ENCODE assay signal across 14 cellular contexts in genomic region chr17:45935197-45935709, GRCh38. TPM values are rescaled to one million over a fixed set of nuclear protein-coding genes. Genes with fewer than 3 reads are reported as not detected.
DNase-seq lines count a peak whose midpoint lies in the region; ATAC-seq lines count a peak whose summit lies in the region.
"Had no signal": no experiment of that assay in that cellular context is flagged by ENCODE, and none has a peak within 500 bp of the region (broad histone marks: within the 10 kb centered on the region; RNA-seq: fewer than 3 reads in every experiment).

No MANE protein-coding gene starts in this region.

- DNase-seq in cerebellar cortex (ENCODE audit: low spot score) (peak; percentile 34), left lobe of liver (ENCODE audit: low spot score) (peak; percentile 65), posterior vena cava (ENCODE audit: low spot score) (peak; percentile 48), amygdala (lab: John Stamatoyannopoulos, UW) (no peak)
- DNase-seq in activated CD4-positive, CD25-positive, alpha-beta regulatory T cell treated with anti-CD3 and anti-CD28 coated beads, Interleukin-2, amount 50 U/mL, for 72 hours = no peak
- DNase-seq: BE2C; CD4-positive, alpha-beta memory T cell; COR-L47; DMS153; DMS79 treated with DMSO at 0.1 percent for 48 hours; EL had no signal

- peak; percentile 28 for ATAC-seq in left lobe of liver
- ATAC-seq in GM19035 (IDR thresholded peaks at IDR 0.05; ENCODE audit: unreplicated experiment) = no peak
- ATAC-seq in HG02678 (IDR thresholded peaks at IDR 0.05; ENCODE audit: unreplicated experiment) = no peak
- ATAC-seq: A549 had no signal

- intact Hi-C loops in posterior vena cava (cut with DNase I) = no loop called here

RNA-seq across cellular contexts. Expression of gene MAPT, which starts 40.9 kb away (rescaled TPM):
- total RNA-seq in left lobe of liver = 0.83 TPM
- total RNA-seq in posterior vena cava = 1 to 10 TPM; 4.4 to 5.7 TPM

Comparison
In these comparisons a context has a peak if more than half of its experiments do, and no peak if none do; other contexts are left out.
1. DNase-seq: peak in cerebellar cortex (single experiment), left lobe of liver (single experiment) and posterior vena cava (single experiment); none in activated CD4-positive, CD25-positive, alpha-beta regulatory T cell treated with anti-CD3 and anti-CD28 coated beads, Interleukin-2, amount 50 U/mL, for 72 hours (single experiment) and amygdala (0 of 56).